8 cellular contexts compared by ENCODE assay signal in the genomic region with DNA sequence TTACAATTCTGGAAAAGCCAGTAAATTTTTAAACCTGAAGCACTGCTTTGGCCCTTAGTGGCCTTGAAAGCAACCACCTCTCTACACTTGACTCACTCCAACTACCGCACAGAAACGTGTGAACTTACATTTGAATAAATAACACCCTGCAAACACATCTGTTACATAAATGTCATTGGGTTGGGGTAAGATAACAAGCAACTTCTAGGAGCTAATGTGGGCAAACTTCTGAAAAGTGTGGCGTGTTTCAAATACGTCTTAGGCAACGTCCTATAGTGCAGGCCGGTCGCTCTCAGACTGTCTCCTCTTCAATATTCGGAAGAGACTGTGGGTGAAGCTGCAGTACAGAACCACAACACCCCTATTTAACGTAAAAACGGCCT. TPM values are rescaled to one million over a fixed set of nuclear protein-coding genes. Genes with fewer than 3 reads are reported as not detected.
DNase-seq lines count a peak whose midpoint lies in the region; ATAC-seq and TF ChIP-seq lines count a peak whose summit lies in the region.

No MANE protein-coding gene starts in this region.

- no peak for TF ChIP-seq CTCF in MM.1S (IDR thresholded peaks at IDR 0.05; ENCODE audit: low read length)
- no peak for TF ChIP-seq CTCF in lower lobe of right lung (IDR thresholded peaks at IDR 0.05)
- TF ChIP-seq CTCF in tibial nerve (IDR thresholded peaks at IDR 0.05): no peak

- no peak for TF ChIP-seq POLR2A in tibial nerve (IDR thresholded peaks at IDR 0.05)

- H3K27ac ChIP-seq in MM.1S (ENCODE audit: low read length): peak overlapping the region; percentile 37; the same call in 1 of the 2 replicates
- peak overlapping the region; percentile 81 for H3K27ac ChIP-seq in lower lobe of right lung
- H3K27ac ChIP-seq in tibial nerve: peak overlapping the region in 3 of 4 donors; percentile 79 to 93 (median 88)

- peaks cover 40% of the 10 kb centered on the region for H3K79me2 ChIP-seq in MM.1S (ENCODE audit: low read length)

- DNase-seq in SIG-M5 treated with dmso at 0.1 percent for 504 hours (lab: John Stamatoyannopoulos, UW; ENCODE audit: unreplicated experiment) (peak; percentile 21), SIG-M5 (lab: John Stamatoyannopoulos, UW) (no peak), HAP-1 (ENCODE audit: low spot score in 2 of 2) (no peak), MM.1S (peak; percentile 24), cerebellum (ENCODE audit: low spot score) (peak; percentile 5), lower lobe of right lung (no peak), tibial nerve (ENCODE audit: low spot score in 2 of 2) (no peak), HuH-7.5 (ENCODE audit: low spot score) (no peak)

- H3K36me3 ChIP-seq in HAP-1 (replicated peaks) (peaks cover 17% of the 10 kb centered on the region), MM.1S (replicated peaks; ENCODE audit: insufficient read depth, low read length) (peaks cover 6% of the 10 kb centered on the region; the same call in 1 of the 2 replicates), lower lobe of right lung (peaks cover 12% of the 10 kb centered on the region), tibial nerve (peaks cover 0 to 15% (median 0%) of the 10 kb centered on the region in 3 donors)

- no peak for TF ChIP-seq EP300 in tibial nerve (IDR thresholded peaks at IDR 0.05)

- intact Hi-C loops in lower lobe of right lung (cut with DNase I): no loop called here

- H3K9me3 ChIP-seq in HAP-1 (0 out of 2 replicates have a peak, but pooled peaks cover 4% of the 10 kb centered on the region), MM.1S (replicated peaks; ENCODE audit: insufficient read depth, low read length) (no peaks in the 10 kb centered on the region), lower lobe of right lung (no peaks in the 10 kb centered on the region), tibial nerve (no peaks in the 10 kb centered on the region)

- no peaks in the 10 kb centered on the region for H3K9me2 ChIP-seq in MM.1S (replicated peaks; ENCODE audit: insufficient read depth, low read length)

- H3F3A ChIP-seq in MM.1S (ENCODE audit: insufficient read depth, low read length): no peaks in the 10 kb centered on the region

- peak overlapping the region; percentile 87 for H3K9ac ChIP-seq in MM.1S (ENCODE audit: low read length)

- 0 out of 2 replicates have a peak, but pooled peaks cover 3% of the 10 kb centered on the region for H3K27me3 ChIP-seq in HAP-1 (ENCODE audit: low read depth)
- H3K27me3 ChIP-seq in MM.1S (replicated peaks; ENCODE audit: insufficient read depth, low read length): no peaks in the 10 kb centered on the region
- H3K27me3 ChIP-seq in lower lobe of right lung (ENCODE audit: low read depth): no peaks in the 10 kb centered on the region
- no peaks in the 10 kb centered on the region for H3K27me3 ChIP-seq in tibial nerve

- in situ Hi-C loops in HAP-1 (cut with MboI; ENCODE audit: low sequenced_read_pairs): no loop called here

- WGBS in tibial nerve, 2 donors: 1 to 6% methylated on average over 10 of the region's 10 CpGs

- peaks cover 12% of the 10 kb centered on the region; the same call in 1 of the 2 replicates for H3K4me1 ChIP-seq in HAP-1
- peaks cover 13% of the 10 kb centered on the region for H3K4me1 ChIP-seq in MM.1S (ENCODE audit: low read length)
- H3K4me1 ChIP-seq in lower lobe of right lung: peaks cover 23% of the 10 kb centered on the region
- peaks cover 0 to 36% (median 16%) of the 10 kb centered on the region in 4 donors for H3K4me1 ChIP-seq in tibial nerve

- peak overlapping the region; percentile 93 for H2AFZ ChIP-seq in MM.1S (ENCODE audit: low read length)

- H3K4me2 ChIP-seq in MM.1S (ENCODE audit: low read depth, low read length): peak overlapping the region; percentile 81

- H3K4me3 ChIP-seq in HAP-1: peak overlapping the region; percentile 56
- peak overlapping the region; percentile 95 for H3K4me3 ChIP-seq in MM.1S (ENCODE audit: low read length)
- H3K4me3 ChIP-seq in lower lobe of right lung: peak overlapping the region; percentile 70
- peak overlapping the region; percentile 36 to 83 (median 62) for H3K4me3 ChIP-seq in tibial nerve

- ATAC-seq in lower lobe of right lung: peak; percentile 61 to 67

- H4K20me1 ChIP-seq in MM.1S (ENCODE audit: insufficient read depth, low read length): no peaks in the 10 kb centered on the region

RNA-seq across cellular contexts. Expression of gene ORC5, which starts 0.5 kb away (rescaled TPM):
- 40.6 TPM for total RNA-seq in cerebellum
- 16.0 TPM for total RNA-seq in lower lobe of right lung
- 10 to 100 TPM; 12.4 to 31.0 (median 26.8) TPM for total RNA-seq in tibial nerve

Comparison
In these comparisons a context has a peak if more than half of its experiments do, and no peak if none do; other contexts are left out.
1. DNase-seq: peak in SIG-M5 treated with dmso at 0.1 percent for 504 hours (single experiment), MM.1S (single experiment) and cerebellum (single experiment); none in SIG-M5 (single experiment), HAP-1 (0 of 2), lower lobe of right lung (single experiment), tibial nerve (0 of 2) and HuH-7.5 (single experiment).
2. H3K27ac ChIP-seq: peak in every context shown above with its lines; median percentile 88 in tibial nerve; 81 in lower lobe of right lung; 37 in MM.1S.
3. Peak in every context shown above with its lines, with median percentiles within 50 percentile points of each other: H3K4me3 ChIP-seq.